1 cellular context compared by ENCODE assay signal in the genomic region with DNA sequence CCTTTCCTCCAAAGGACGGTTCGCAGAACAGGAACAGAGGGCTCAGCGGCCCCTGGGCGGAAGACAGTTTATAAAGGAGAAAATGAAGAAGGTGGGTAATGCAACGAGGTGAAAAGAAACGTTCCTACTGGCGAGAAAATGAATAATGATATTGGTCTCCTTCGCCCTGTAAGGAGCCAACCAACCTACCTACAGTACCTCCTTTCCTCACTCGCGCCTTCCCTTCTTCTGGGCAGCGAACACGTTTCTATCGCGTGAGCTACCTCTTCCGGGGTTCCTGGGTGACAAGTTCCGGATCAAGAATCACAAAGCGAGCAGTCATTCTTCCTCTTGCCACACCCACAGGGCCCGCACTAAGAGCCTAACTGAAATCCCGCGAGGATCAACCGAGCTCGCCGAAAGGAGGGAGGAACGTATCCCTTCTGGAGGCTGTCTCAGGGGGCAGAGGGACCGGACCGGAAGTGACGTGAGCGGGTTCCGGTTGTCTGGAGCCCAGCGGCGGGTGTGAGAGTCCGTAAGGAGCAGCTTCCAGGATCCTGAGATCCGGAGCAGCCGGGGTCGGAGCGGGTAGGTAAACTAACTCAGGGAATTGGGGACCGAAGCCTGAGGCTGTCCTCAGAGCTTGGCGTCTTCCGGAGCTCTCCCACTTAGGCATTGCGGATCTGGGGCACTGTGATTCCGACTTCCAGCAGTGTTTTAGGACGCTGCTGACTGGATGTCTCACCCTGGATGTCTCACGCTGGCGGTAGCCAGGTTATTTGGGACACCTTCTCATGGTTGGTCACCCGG.
TF ChIP-seq lines count a peak whose summit lies in the region.

Gene PTRH2 (minus strand): TSS at position 249 of the 789 bp plus-strand sequence. CDS start 9,452 bp downstream, outside the sequence.
Gene VMP1 (plus strand): TSS at position 473 of the 789 bp plus-strand sequence. CDS start 23,793 bp downstream, outside the sequence.

TF ChIP-seq in HepG2, 621 proteins besides CTCF, POLR2A, EP300 and RAD21 (continued from another document and continues in another):
- TF ChIP-seq, protein P1, sequence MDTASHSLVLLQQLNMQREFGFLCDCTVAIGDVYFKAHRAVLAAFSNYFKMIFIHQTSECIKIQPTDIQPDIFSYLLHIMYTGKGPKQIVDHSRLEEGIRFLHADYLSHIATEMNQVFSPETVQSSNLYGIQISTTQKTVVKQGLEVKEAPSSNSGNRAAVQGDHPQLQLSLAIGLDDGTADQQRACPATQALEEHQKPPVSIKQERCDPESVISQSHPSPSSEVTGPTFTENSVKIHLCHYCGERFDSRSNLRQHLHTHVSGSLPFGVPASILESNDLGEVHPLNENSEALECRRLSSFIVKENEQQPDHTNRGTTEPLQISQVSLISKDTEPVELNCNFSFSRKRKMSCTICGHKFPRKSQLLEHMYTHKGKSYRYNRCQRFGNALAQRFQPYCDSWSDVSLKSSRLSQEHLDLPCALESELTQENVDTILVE (CRISPR knock-in tag; IDR thresholded peaks at IDR 0.05) = peak; percentile 84
- TF ChIP-seq ZNF432 (CRISPR knock-in tag; IDR thresholded peaks at IDR 0.05; ENCODE audit: borderline replicate concordance) (no peak), ZBTB2 (CRISPR knock-in tag; IDR thresholded peaks at IDR 0.05; ENCODE audit: low read depth) (peak; percentile 85), ZNF761 (CRISPR knock-in tag; conservative IDR thresholded peaks at IDR 0.05) (no peak; the same call in 1 of the 2 replicates), ZNF816 (CRISPR knock-in tag; IDR thresholded peaks at IDR 0.05; ENCODE audit: borderline replicate concordance) (no peak; the same call in 1 of the 2 replicates), MTF1 (CRISPR knock-in tag; IDR thresholded peaks at IDR 0.05) (no peak), TOE1 (CRISPR knock-in tag; IDR thresholded peaks at IDR 0.05) (peak; percentile 71; the same call in 1 of the 2 replicates), U2AF2 (IDR thresholded peaks at IDR 0.05; ENCODE audit: low read depth, low read length) (no peak), FOXK1 (CRISPR knock-in tag; IDR thresholded peaks at IDR 0.05; ENCODE audit: borderline replicate concordance, low read depth) (peak; percentile 86), NKX3-1 (CRISPR knock-in tag; IDR thresholded peaks at IDR 0.05) (peak; percentile 79), HMGA1 (CRISPR knock-in tag; conservative IDR thresholded peaks at IDR 0.05) (no peak), PHF21A (CRISPR knock-in tag; IDR thresholded peaks at IDR 0.05) (peak; percentile 83), ZNF562 (CRISPR knock-in tag; IDR thresholded peaks at IDR 0.05; ENCODE audit: borderline replicate concordance) (no peak), ZBTB7B (CRISPR knock-in tag; IDR thresholded peaks at IDR 0.05) (no peak; the same call in 1 of the 2 replicates), MEIS1 (CRISPR knock-in tag; IDR thresholded peaks at IDR 0.05; ENCODE audit: borderline replicate concordance) (peak; percentile 89), PITX1 (CRISPR knock-in tag; IDR thresholded peaks at IDR 0.05) (peak; percentile 90), ARNT (IDR thresholded peaks at IDR 0.05) (no peak), ZMYM4 (CRISPR knock-in tag; IDR thresholded peaks at IDR 0.05) (peak; percentile 99), STAT6 (CRISPR knock-in tag; IDR thresholded peaks at IDR 0.05; ENCODE audit: borderline replicate concordance) (peak; percentile 82), ZNF30 (CRISPR knock-in tag; IDR thresholded peaks at IDR 0.05) (no peak), ZFY (CRISPR knock-in tag; IDR thresholded peaks at IDR 0.05) (peak; percentile 61), BRD4 (CRISPR knock-in tag; IDR thresholded peaks at IDR 0.05) (0 out of 2 replicates have a peak, but pooled peaks have one; percentile 26)
- TF ChIP-seq, protein P2, sequence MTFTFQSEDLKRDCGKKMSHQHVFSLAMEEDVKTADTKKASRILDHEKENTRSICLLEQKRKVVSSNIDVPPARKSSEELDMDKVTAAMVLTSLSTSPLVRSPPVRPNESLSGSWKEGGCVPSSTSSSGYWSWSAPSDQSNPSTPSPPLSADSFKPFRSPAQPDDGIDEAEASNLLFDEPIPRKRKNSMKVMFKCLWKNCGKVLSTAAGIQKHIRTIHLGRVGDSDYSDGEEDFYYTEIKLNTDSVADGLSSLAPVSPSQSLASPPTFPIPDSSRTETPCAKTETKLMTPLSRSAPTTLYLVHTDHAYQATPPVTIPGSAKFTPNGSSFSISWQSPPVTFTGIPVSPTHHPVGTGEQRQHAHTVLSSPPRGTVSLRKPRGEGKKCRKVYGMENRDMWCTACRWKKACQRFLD (CRISPR knock-in tag; IDR thresholded peaks at IDR 0.05; ENCODE audit: borderline replicate concordance) = no peak; the same call in 1 of the 2 replicates
- TF ChIP-seq, protein P3, sequence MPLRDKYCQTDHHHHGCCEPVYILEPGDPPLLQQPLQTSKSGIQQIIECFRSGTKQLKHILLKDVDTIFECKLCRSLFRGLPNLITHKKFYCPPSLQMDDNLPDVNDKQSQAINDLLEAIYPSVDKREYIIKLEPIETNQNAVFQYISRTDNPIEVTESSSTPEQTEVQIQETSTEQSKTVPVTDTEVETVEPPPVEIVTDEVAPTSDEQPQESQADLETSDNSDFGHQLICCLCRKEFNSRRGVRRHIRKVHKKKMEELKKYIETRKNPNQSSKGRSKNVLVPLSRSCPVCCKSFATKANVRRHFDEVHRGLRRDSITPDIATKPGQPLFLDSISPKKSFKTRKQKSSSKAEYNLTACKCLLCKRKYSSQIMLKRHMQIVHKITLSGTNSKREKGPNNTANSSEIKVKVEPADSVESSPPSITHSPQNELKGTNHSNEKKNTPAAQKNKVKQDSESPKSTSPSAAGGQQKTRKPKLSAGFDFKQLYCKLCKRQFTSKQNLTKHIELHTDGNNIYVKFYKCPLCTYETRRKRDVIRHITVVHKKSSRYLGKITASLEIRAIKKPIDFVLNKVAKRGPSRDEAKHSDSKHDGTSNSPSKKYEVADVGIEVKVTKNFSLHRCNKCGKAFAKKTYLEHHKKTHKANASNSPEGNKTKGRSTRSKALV (CRISPR knock-in tag; IDR thresholded peaks at IDR 0.05) = 0 out of 2 replicates have a peak, but pooled peaks have one; percentile 4
- TF ChIP-seq, protein P4, sequence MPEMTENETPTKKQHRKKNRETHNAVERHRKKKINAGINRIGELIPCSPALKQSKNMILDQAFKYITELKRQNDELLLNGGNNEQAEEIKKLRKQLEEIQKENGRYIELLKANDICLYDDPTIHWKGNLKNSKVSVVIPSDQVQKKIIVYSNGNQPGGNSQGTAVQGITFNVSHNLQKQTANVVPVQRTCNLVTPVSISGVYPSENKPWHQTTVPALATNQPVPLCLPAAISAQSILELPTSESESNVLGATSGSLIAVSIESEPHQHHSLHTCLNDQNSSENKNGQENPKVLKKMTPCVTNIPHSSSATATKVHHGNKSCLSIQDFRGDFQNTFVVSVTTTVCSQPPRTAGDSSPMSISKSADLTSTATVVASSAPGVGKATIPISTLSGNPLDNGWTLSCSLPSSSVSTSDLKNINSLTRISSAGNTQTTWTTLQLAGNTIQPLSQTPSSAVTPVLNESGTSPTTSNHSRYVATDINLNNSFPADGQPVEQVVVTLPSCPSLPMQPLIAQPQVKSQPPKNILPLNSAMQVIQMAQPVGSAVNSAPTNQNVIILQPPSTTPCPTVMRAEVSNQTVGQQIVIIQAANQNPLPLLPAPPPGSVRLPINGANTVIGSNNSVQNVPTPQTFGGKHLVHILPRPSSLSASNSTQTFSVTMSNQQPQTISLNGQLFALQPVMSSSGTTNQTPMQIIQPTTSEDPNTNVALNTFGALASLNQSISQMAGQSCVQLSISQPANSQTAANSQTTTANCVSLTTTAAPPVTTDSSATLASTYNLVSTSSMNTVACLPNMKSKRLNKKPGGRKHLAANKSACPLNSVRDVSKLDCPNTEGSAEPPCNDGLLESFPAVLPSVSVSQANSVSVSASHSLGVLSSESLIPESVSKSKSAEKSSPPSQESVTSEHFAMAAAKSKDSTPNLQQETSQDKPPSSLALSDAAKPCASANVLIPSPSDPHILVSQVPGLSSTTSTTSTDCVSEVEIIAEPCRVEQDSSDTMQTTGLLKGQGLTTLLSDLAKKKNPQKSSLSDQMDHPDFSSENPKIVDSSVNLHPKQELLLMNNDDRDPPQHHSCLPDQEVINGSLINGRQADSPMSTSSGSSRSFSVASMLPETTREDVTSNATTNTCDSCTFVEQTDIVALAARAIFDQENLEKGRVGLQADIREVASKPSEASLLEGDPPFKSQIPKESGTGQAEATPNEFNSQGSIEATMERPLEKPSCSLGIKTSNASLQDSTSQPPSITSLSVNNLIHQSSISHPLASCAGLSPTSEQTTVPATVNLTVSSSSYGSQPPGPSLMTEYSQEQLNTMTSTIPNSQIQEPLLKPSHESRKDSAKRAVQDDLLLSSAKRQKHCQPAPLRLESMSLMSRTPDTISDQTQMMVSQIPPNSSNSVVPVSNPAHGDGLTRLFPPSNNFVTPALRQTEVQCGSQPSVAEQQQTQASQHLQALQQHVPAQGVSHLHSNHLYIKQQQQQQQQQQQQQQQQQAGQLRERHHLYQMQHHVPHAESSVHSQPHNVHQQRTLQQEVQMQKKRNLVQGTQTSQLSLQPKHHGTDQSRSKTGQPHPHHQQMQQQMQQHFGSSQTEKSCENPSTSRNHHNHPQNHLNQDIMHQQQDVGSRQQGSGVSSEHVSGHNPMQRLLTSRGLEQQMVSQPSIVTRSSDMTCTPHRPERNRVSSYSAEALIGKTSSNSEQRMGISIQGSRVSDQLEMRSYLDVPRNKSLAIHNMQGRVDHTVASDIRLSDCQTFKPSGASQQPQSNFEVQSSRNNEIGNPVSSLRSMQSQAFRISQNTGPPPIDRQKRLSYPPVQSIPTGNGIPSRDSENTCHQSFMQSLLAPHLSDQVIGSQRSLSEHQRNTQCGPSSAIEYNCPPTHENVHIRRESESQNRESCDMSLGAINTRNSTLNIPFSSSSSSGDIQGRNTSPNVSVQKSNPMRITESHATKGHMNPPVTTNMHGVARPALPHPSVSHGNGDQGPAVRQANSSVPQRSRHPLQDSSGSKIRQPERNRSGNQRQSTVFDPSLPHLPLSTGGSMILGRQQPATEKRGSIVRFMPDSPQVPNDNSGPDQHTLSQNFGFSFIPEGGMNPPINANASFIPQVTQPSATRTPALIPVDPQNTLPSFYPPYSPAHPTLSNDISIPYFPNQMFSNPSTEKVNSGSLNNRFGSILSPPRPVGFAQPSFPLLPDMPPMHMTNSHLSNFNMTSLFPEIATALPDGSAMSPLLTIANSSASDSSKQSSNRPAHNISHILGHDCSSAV (CRISPR knock-in tag; IDR thresholded peaks at IDR 0.05; ENCODE audit: borderline replicate concordance) = peak; percentile 96; the same call in 1 of the 2 replicates
- TF ChIP-seq, protein P5, sequence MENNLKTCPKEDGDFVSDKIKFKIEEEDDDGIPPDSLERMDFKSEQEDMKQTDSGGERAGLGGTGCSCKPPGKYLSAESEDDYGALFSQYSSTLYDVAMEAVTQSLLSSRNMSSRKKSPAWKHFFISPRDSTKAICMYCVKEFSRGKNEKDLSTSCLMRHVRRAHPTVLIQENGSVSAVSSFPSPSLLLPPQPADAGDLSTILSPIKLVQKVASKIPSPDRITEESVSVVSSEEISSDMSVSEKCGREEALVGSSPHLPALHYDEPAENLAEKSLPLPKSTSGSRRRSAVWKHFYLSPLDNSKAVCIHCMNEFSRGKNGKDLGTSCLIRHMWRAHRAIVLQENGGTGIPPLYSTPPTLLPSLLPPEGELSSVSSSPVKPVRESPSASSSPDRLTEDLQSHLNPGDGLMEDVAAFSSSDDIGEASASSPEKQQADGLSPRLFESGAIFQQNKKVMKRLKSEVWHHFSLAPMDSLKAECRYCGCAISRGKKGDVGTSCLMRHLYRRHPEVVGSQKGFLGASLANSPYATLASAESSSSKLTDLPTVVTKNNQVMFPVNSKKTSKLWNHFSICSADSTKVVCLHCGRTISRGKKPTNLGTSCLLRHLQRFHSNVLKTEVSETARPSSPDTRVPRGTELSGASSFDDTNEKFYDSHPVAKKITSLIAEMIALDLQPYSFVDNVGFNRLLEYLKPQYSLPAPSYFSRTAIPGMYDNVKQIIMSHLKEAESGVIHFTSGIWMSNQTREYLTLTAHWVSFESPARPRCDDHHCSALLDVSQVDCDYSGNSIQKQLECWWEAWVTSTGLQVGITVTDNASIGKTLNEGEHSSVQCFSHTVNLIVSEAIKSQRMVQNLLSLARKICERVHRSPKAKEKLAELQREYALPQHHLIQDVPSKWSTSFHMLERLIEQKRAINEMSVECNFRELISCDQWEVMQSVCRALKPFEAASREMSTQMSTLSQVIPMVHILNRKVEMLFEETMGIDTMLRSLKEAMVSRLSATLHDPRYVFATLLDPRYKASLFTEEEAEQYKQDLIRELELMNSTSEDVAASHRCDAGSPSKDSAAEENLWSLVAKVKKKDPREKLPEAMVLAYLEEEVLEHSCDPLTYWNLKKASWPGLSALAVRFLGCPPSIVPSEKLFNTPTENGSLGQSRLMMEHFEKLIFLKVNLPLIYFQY (CRISPR knock-in tag; IDR thresholded peaks at IDR 0.05; ENCODE audit: borderline replicate concordance) = no peak; the same call in 1 of the 2 replicates
